ENCODE assay signal across 1 cellular context in the genomic region with DNA sequence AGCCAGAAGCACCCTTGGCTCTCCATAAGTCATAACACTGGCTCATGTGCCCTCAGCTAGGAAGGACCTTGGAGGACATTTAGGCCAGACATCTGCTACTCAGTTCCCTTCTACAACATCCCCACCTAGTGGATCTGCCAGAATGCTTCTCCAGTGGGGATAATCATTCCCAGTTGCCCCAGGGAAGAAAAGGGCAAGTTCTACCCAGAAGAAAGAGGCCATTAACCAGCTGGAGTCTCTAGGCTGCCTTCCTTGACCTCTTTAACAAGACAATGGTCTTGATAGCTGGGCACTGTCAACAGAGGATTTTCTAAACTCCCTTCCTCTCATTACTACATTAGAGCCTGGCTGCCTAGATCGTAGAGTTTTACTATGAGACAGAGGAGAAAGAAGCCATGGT.
TF ChIP-seq lines count a peak whose summit lies in the region.

No MANE protein-coding gene starts in this region.

TF ChIP-seq in H1, 55 proteins besides CTCF, POLR2A, EP300 and RAD21 (continued from another document):
- TF ChIP-seq TAF1 (IDR thresholded peaks at IDR 0.05; ENCODE audit: low read depth, low read length) (no peak), HDAC2 (IDR thresholded peaks at IDR 0.05; ENCODE audit: borderline replicate concordance in 1 of 2, low read depth in 2 of 2, low read length in 2 of 2) (peak in 1 of 2 experiments; percentile 91; a peak in 2 of 4 replicates), NANOG (IDR thresholded peaks at IDR 0.05; ENCODE audit: insufficient read depth, low read depth, low read length, poor library complexity, severe bottlenecking) (no peak), RFX5 (IDR thresholded peaks at IDR 0.05; ENCODE audit: borderline replicate concordance, low read depth, low read length) (no peak), ZNF274 (IDR thresholded peaks at IDR 0.05; ENCODE audit: borderline replicate concordance, extremely low read depth, low read length) (no peak), EGR1 (IDR thresholded peaks at IDR 0.05; ENCODE audit: borderline replicate concordance, low read depth, low read length) (0 out of 2 replicates have a peak, but pooled peaks have one; percentile 18), SP1 (IDR thresholded peaks at IDR 0.05; ENCODE audit: low read depth, low read length) (peak; percentile 28; the same call in 1 of the 2 replicates)
- TF ChIP-seq, protein P1, sequence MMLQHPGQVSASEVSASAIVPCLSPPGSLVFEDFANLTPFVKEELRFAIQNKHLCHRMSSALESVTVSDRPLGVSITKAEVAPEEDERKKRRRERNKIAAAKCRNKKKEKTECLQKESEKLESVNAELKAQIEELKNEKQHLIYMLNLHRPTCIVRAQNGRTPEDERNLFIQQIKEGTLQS (IDR thresholded peaks at IDR 0.05; ENCODE audit: insufficient read depth, low read depth, low read length) = no peak
TF ChIP-seq in H1: peak in this region for 7.
